In the genomic region with DNA sequence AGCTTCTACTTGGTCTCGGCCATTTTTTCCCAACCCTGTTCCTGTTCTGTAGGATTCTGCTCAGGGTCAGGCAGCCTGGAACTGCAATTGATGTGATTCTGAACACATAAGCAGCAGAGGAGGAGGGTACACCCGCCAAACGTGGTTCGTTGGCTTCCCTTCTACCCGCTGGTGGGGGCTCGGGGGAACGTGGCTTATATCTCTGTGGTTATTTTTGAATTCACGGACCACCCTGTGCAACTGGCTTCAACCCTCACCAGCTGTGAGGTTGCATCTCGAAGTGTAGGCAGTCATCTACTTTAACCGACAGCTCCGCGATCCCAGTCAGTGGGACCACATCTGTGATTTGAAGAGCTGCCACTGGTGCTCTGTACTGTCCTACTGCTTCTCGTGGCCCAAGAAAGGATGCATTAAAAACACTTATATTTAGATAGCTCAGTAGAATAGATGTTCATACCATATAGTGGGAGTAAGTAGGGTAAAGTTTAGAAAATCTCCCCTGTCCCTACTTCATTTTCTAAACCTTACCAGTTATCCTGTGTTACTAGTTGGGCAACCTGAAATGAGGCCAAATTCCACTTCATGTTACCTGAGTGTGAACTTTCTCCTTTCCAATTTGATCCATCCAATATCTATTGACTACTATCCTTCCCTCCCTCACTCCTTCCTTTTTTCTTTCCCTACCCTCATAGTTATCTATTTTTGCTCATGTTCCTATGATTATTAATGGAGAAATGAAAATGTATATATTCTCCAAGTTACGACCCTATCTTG, we compare ENCODE assay signal across 1 cellular context.
TF ChIP-seq lines count a peak whose summit lies in the region.

No MANE protein-coding gene starts in this region.

TF ChIP-seq in H1, 55 proteins besides CTCF, POLR2A, EP300 and RAD21 (continued from another document):
- TF ChIP-seq MAFK (IDR thresholded peaks at IDR 0.05; ENCODE audit: low read depth, low read length) (no peak), SUZ12 (IDR thresholded peaks at IDR 0.05; ENCODE audit: low read length) (no peak), SIX5 (IDR thresholded peaks at IDR 0.05; ENCODE audit: low read depth, low read length) (no peak), JUND (IDR thresholded peaks at IDR 0.05; ENCODE audit: low read length) (no peak), GABPA (IDR thresholded peaks at IDR 0.05; ENCODE audit: borderline replicate concordance, insufficient read depth, low read length) (no peak), BCL11A (IDR thresholded peaks at IDR 0.05; ENCODE audit: low read depth in 2 of 2, low read length in 2 of 2) (no peak), RFX5 (IDR thresholded peaks at IDR 0.05; ENCODE audit: borderline replicate concordance, low read depth, low read length) (no peak), TAF1 (IDR thresholded peaks at IDR 0.05; ENCODE audit: low read depth, low read length) (no peak), BACH1 (IDR thresholded peaks at IDR 0.05; ENCODE audit: low read length) (no peak), SIRT6 (IDR thresholded peaks at IDR 0.05; ENCODE audit: low read length) (no peak), CHD2 (IDR thresholded peaks at IDR 0.05; ENCODE audit: low read length) (no peak), RBBP5 (IDR thresholded peaks at IDR 0.05; ENCODE audit: borderline replicate concordance, low read depth, low read length) (no peak), ASH2L (IDR thresholded peaks at IDR 0.05; ENCODE audit: low read length) (no peak)
